23 cellular contexts compared by ENCODE assay signal in the genomic region with DNA sequence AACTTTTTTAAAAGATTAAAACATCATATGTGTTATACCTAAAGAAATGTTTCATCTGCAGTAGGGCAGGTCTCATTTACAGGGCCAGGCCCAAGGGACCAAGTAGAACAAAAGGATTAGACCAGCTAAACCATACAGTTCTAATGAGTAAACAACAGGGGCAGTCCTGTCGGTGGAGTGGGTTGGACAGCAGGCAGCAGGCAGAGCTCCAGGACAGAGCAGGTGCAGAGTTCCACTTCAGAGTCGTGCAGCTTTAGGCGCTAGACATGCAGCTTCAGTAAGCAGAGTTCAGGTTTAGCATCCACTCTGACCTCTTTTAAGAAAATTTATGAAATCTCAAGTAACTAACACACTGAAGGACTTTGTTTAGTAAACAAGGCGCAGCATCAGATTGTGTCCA.
DNase-seq lines count a peak whose midpoint lies in the region; ATAC-seq and TF ChIP-seq lines count a peak whose summit lies in the region.
"Had no signal": no experiment of that assay in that cellular context is flagged by ENCODE, and none has a peak within 500 bp of the region (broad histone marks: within the 10 kb centered on the region; RNA-seq: fewer than 3 reads in every experiment).

No MANE protein-coding gene starts in this region.

- no peak for TF ChIP-seq POLR2A in heart left ventricle (IDR thresholded peaks at IDR 0.05)

- H3K27ac Mint-ChIP-seq in T-helper 17 cell, result no peak overlapping the region
- H3K27ac Mint-ChIP-seq: activated CD4-positive, alpha-beta T cell treated with anti-CD3 and anti-CD28 coated beads for 36 hours; activated CD8-positive, alpha-beta memory T cell treated with anti-CD3 and anti-CD28 coated beads, Interleukin-2, amount 10 ng/mL, durations not matched to agents 7 days and 5 days; activated T-helper 2 cell treated with anti-CD3 and anti-CD28 coated beads, Interferon-gamma antibody, Interleukin-2, Interleukin-4, amounts not matched to agents 10 μg/mL and 5 μg/mL and 100 μg/mL, durations not matched to agents 14 hours and 24 hours and 36 hours; CD4-positive, alpha-beta T cell; dendritic cell treated with granulocyte-macrophage colony-stimulating factor and Interleukin-4, amounts not matched to agents 40 ng/mL and 50 ng/mL, for 4 days; naive thymus-derived CD8-positive, alpha-beta T cell had no signal

- H3K4me1 Mint-ChIP-seq in T-helper 17 cell, result no peaks in the 10 kb centered on the region
- H3K4me1 Mint-ChIP-seq: activated CD4-positive, alpha-beta T cell treated with anti-CD3 and anti-CD28 coated beads for 36 hours; activated CD8-positive, alpha-beta memory T cell treated with anti-CD3 and anti-CD28 coated beads, Interleukin-2, amount 10 ng/mL, durations not matched to agents 7 days and 5 days; naive thymus-derived CD8-positive, alpha-beta T cell had no signal

- H3K9me3 ChIP-seq in lower lobe of right lung, result no peaks in the 10 kb centered on the region
- H3K9me3 ChIP-seq in T-helper 17 cell (ENCODE audit: control insufficient read depth, low read length, poor library complexity, severe bottlenecking), result no peaks in the 10 kb centered on the region
- no peaks in the 10 kb centered on the region for H3K9me3 ChIP-seq in heart left ventricle
- H3K9me3 ChIP-seq: tibial artery had no signal

- H3K27ac ChIP-seq in lower lobe of right lung, result no peak overlapping the region
- H3K27ac ChIP-seq in heart left ventricle, result no peak overlapping the region
- H3K27ac ChIP-seq: brain microvascular endothelial cell, GM23248, tibial artery had no signal

- no peak overlapping the region for H3K4me3 Mint-ChIP-seq in T-helper 17 cell
- H3K4me3 Mint-ChIP-seq: activated CD4-positive, alpha-beta T cell treated with anti-CD3 and anti-CD28 coated beads for 36 hours; activated CD8-positive, alpha-beta memory T cell treated with anti-CD3 and anti-CD28 coated beads, Interleukin-2, amount 10 ng/mL, durations not matched to agents 7 days and 5 days; CD4-positive, alpha-beta T cell; dendritic cell treated with granulocyte-macrophage colony-stimulating factor and Interleukin-4, amounts not matched to agents 40 ng/mL and 50 ng/mL, for 4 days; naive thymus-derived CD8-positive, alpha-beta T cell had no signal

- peak; percentile 57 to 62 for ATAC-seq in lower lobe of right lung
- ATAC-seq in T-helper 17 cell, result no peak
- ATAC-seq in heart left ventricle, result no peak
- ATAC-seq in HG02840 (IDR thresholded peaks at IDR 0.05; ENCODE audit: low FRiP score, unreplicated experiment), result no peak
- ATAC-seq: activated CD4-positive, alpha-beta T cell treated with anti-CD3 and anti-CD28 coated beads for 36 hours; activated CD8-positive, alpha-beta memory T cell treated with anti-CD3 and anti-CD28 coated beads, Interleukin-2, amount 10 ng/mL, durations not matched to agents 7 days and 5 days had no signal

- H3K27me3 Mint-ChIP-seq in T-helper 17 cell, result no peaks in the 10 kb centered on the region
- H3K27me3 Mint-ChIP-seq: activated CD4-positive, alpha-beta T cell treated with anti-CD3 and anti-CD28 coated beads for 36 hours; activated CD8-positive, alpha-beta memory T cell treated with anti-CD3 and anti-CD28 coated beads, Interleukin-2, amount 10 ng/mL, durations not matched to agents 7 days and 5 days; CD4-positive, alpha-beta T cell; dendritic cell treated with granulocyte-macrophage colony-stimulating factor and Interleukin-4, amounts not matched to agents 40 ng/mL and 50 ng/mL, for 4 days; naive thymus-derived CD8-positive, alpha-beta T cell had no signal

- DNase-seq in DMS79 (lab: John Stamatoyannopoulos, UW) (peak; percentile 63), NCI-H2081 treated with DMSO at 0.1 percent for 48 hours (lab: John Stamatoyannopoulos, UW) (peak; percentile 52), NCI-H748 treated with DMSO at 0.1 percent for 48 hours (lab: John Stamatoyannopoulos, UW) (peak; percentile 47), lower lobe of right lung (no peak), T-helper 17 cell (no peak), heart left ventricle (no peak), amniotic stem cell (lab: John Stamatoyannopoulos, UW) (no peak)
- DNase-seq: activated CD4-positive, alpha-beta T cell treated with anti-CD3 and anti-CD28 coated beads for 36 hours; activated CD8-positive, alpha-beta memory T cell treated with anti-CD3 and anti-CD28 coated beads, Interleukin-2, amount 10 ng/mL, durations not matched to agents 7 days and 5 days; brain microvascular endothelial cell; CD4-positive, alpha-beta T cell; foreskin fibroblast; GM23248; hippocampal formation; islet precursor cell; mammary epithelial cell; naive thymus-derived CD8-positive, alpha-beta T cell; NCI-H1048; stimulated activated naive CD4-positive, alpha-beta T cell treated with Interleukin-2 at 50 U/mL for 16 hours; tibial artery had no signal

- H3K4me1 ChIP-seq in lower lobe of right lung (no peaks in the 10 kb centered on the region), heart left ventricle (no peaks in the 10 kb centered on the region)

- TF ChIP-seq CTCF in lower lobe of right lung (IDR thresholded peaks at IDR 0.05), result no peak
- TF ChIP-seq CTCF in heart left ventricle (IDR thresholded peaks at IDR 0.05), result no peak

- H3K27me3 ChIP-seq in lower lobe of right lung (ENCODE audit: low read depth) (no peaks in the 10 kb centered on the region), heart left ventricle (no peaks in the 10 kb centered on the region)
- H3K27me3 ChIP-seq: brain microvascular endothelial cell, tibial artery had no signal

- intact Hi-C loops in lower lobe of right lung (cut with DNase I) (no loop called here), heart left ventricle (cut with DNase I) (no loop called here)

- H3K36me3 Mint-ChIP-seq in T-helper 17 cell (ENCODE audit: low read depth), result no peaks in the 10 kb centered on the region
- H3K36me3 Mint-ChIP-seq: activated CD8-positive, alpha-beta memory T cell treated with anti-CD3 and anti-CD28 coated beads, Interleukin-2, amount 10 ng/mL, durations not matched to agents 7 days and 5 days; naive thymus-derived CD8-positive, alpha-beta T cell had no signal

- H3K4me3 ChIP-seq in lower lobe of right lung, result no peak overlapping the region
- H3K4me3 ChIP-seq in heart left ventricle, result no peak overlapping the region
- H3K4me3 ChIP-seq: GM23248, tibial artery had no signal

- 70 to 85% (median 76%) methylated on average over 4 of the region's 4 CpGs for WGBS in heart left ventricle, 4 donors

- H3K36me3 ChIP-seq in lower lobe of right lung (no peaks in the 10 kb centered on the region), heart left ventricle (no peaks in the 10 kb centered on the region)
- H3K36me3 ChIP-seq: brain microvascular endothelial cell, tibial artery had no signal

Comparison
In these comparisons a context has a peak if more than half of its experiments do, and no peak if none do; other contexts are left out.
1. DNase-seq: peak in DMS79 (single experiment), NCI-H2081 treated with DMSO at 0.1 percent for 48 hours (single experiment) and NCI-H748 treated with DMSO at 0.1 percent for 48 hours (single experiment); none in lower lobe of right lung (single experiment), T-helper 17 cell (0 of 3), heart left ventricle (0 of 5) and amniotic stem cell (single experiment).
2. ATAC-seq: peak in lower lobe of right lung (2 of 2); none in T-helper 17 cell (single experiment), heart left ventricle (0 of 4) and HG02840 (single experiment).